In genomic region chr2:49045083-49045482, GRCh38 we compare ENCODE assay signal across 21 cellular contexts.
"Had no signal": no experiment of that assay in that cellular context is flagged by ENCODE, and none has a peak within 500 bp of the region (broad histone marks: within the 10 kb centered on the region; RNA-seq: fewer than 3 reads in every experiment).

No MANE protein-coding gene starts in this region.

- H3K27me3 ChIP-seq: sigmoid colon, testis, uterus had no signal

- H3K4me3 ChIP-seq: heart right ventricle, lower lobe of right lung, sigmoid colon, testis, uterus had no signal

- H3K4me1 ChIP-seq: heart right ventricle, lower lobe of right lung, sigmoid colon, uterus had no signal

- H3K36me3 ChIP-seq: heart right ventricle, lower lobe of right lung, sigmoid colon, uterus, WERI-Rb-1 had no signal

- H3K9me3 ChIP-seq: heart right ventricle, lower lobe of right lung, sigmoid colon, testis, uterus had no signal

- DNase-seq: activated CD4-positive, alpha-beta T cell treated with anti-CD3 and anti-CD28 coated beads for 1 hour; activated CD4-positive, alpha-beta T cell treated with anti-CD3 and anti-CD28 coated beads, Interleukin-2, amount 50 U/mL, for 1 hour; activated gamma-delta T cell treated with Interleukin-2 at 50 U/mL for 16 hours; activated T-cell treated with anti-CD3 and anti-CD28 coated beads, Interleukin-2, amount 50 U/mL, for 1 hour; anterior cingulate cortex; caudate nucleus; effector CD4-positive, alpha-beta T cell; erythroblast; foreskin fibroblast; heart right ventricle; left colon; lower lobe of right lung; naive B cell; sigmoid colon; stimulated activated CD4-positive, alpha-beta T cell treated with anti-CD3 and anti-CD28 coated beads, Interleukin-2, amount 100 ng/mL, for 48 hours; stimulated activated CD8-positive, alpha-beta memory T cell treated with anti-CD3 and anti-CD28 coated beads, Interleukin-4, amount 100 ng/mL, for 48 hours; stimulated activated naive B cell treated with anti-CD40 and anti-IgM and Interleukin-4, amounts not matched to agents 10 μg/mL and 1 μg/mL and 100 μg/mL, for 72 hours; trophoblast cell; uterus had no signal

- H3K27ac ChIP-seq: heart right ventricle, lower lobe of right lung, sigmoid colon, testis, uterus, WERI-Rb-1 had no signal

- ATAC-seq: lower lobe of right lung; stimulated activated naive B cell treated with anti-CD40 and anti-IgM and Interleukin-4, amounts not matched to agents 10 μg/mL and 1 μg/mL and 100 μg/mL, for 72 hours had no signal
